Comparison of ENCODE assay signal across 23 cellular contexts in genomic region chr6:37765182-37765780, GRCh38. TPM values are rescaled to one million over a fixed set of nuclear protein-coding genes. Genes with fewer than 3 reads are reported as not detected.
DNase-seq lines count a peak whose midpoint lies in the region; ATAC-seq, FAIRE-seq and TF ChIP-seq lines count a peak whose summit lies in the region.
"Had no signal": no experiment of that assay in that cellular context is flagged by ENCODE, and none has a peak within 500 bp of the region (broad histone marks: within the 10 kb centered on the region; RNA-seq: fewer than 3 reads in every experiment).

No MANE protein-coding gene starts in this region.

- peaks cover 36% of the 10 kb centered on the region for H3K4me1 Mint-ChIP-seq in brain
- peaks cover 6% of the 10 kb centered on the region for H3K4me1 Mint-ChIP-seq in activated T-cell treated with anti-CD3 and anti-CD28 coated beads, Interleukin-2, amount 50 U/mL, for 72 hours (ENCODE audit: low read depth)

- intact Hi-C loops in HepG2 (cut with micrococcal nuclease; ENCODE audit: unreplicated experiment), result no loop called here
- intact Hi-C loops in stomach (cut with DNase I; ENCODE audit: low total_unique reads), result no loop called here
- intact Hi-C loops in left ventricle myocardium superior (cut with micrococcal nuclease), result no loop called here

- WGBS in HepG2 (ENCODE audit: low lambda C conversion rate), result 50% methylated on average over 7 of the region's 7 CpGs
- WGBS in stomach, 5 donors, result 48 to 70% (median 60%) methylated on average over 7 of the region's 7 CpGs

- H3K4me1 ChIP-seq in HepG2 (ENCODE audit: insufficient read depth, low read length) (peaks cover 27% of the 10 kb centered on the region), stomach (peaks cover 7 to 30% (median 12%) of the 10 kb centered on the region in 4 donors)
- H3K4me1 ChIP-seq: A549 had no signal

- peak overlapping the region in 1 of 5 experiments; percentile 37 for H3K4me3 Mint-ChIP-seq in brain
- H3K4me3 Mint-ChIP-seq in activated T-cell treated with anti-CD3 and anti-CD28 coated beads, Interleukin-2, amount 50 U/mL, for 72 hours, result no peak overlapping the region
- H3K4me3 Mint-ChIP-seq: CD4-positive, alpha-beta T cell had no signal

- no peaks in the 10 kb centered on the region for H3K36me3 Mint-ChIP-seq in brain
- no peaks in the 10 kb centered on the region for H3K36me3 Mint-ChIP-seq in activated T-cell treated with anti-CD3 and anti-CD28 coated beads, Interleukin-2, amount 50 U/mL, for 72 hours (ENCODE audit: insufficient read depth in 2 of 2)

- peaks cover 0 to 7% (median 0%) of the 10 kb centered on the region in 5 experiments for H3K9me3 Mint-ChIP-seq in brain
- no peaks in the 10 kb centered on the region for H3K9me3 Mint-ChIP-seq in activated T-cell treated with anti-CD3 and anti-CD28 coated beads, Interleukin-2, amount 50 U/mL, for 72 hours
- H3K9me3 Mint-ChIP-seq: CD4-positive, alpha-beta T cell had no signal

- TF ChIP-seq POLR2A in HepG2 (IDR thresholded peaks at IDR 0.05; ENCODE audit: insufficient read depth in 1 of 2, low read depth in 2 of 2, low read length in 2 of 2) (no peak), stomach (IDR thresholded peaks at IDR 0.05) (no peak)

- in situ Hi-C loops in HepG2 (cut with HindIII; ENCODE audit: extremely low pct_ligation_motif_present, low pct_unique_long_range_greater_than_20kb), result no loop called here

- no peak overlapping the region for H2AFZ ChIP-seq in HepG2 (ENCODE audit: low read length)
- H2AFZ ChIP-seq: PC-9 had no signal

- H3K9ac ChIP-seq in HepG2 (ENCODE audit: insufficient read depth, low read depth, low read length), result no peak overlapping the region
- H3K9ac ChIP-seq: BLaER1 treated with 17β-estradiol and CSF1 and Interleukin-3, amounts not matched to agents 10 nM and 100 nM; KMS-11 had no signal

- no peaks in the 10 kb centered on the region for H4K20me1 ChIP-seq in HepG2 (ENCODE audit: insufficient read depth, low read length)
- H4K20me1 ChIP-seq: BLaER1 treated with 17β-estradiol and CSF1 and Interleukin-3, amounts not matched to agents 10 nM and 100 nM had no signal

- no peak overlapping the region for H3K4me3 ChIP-seq in HepG2 (replicated peaks in 1 of 3; ENCODE audit: insufficient read depth in 1 of 3, low read depth in 2 of 3, low read length in 3 of 3)
- H3K4me3 ChIP-seq in stomach, result no peak overlapping the region
- H3K4me3 ChIP-seq: A549; BLaER1 treated with 17β-estradiol and CSF1 and Interleukin-3, amounts not matched to agents 10 nM and 100 nM; PC-9; SJCRH30 had no signal

- FAIRE-seq in HepG2 (lab: Jason Lieb, UNC), result no peak
- FAIRE-seq: A549, G401.6 had no signal

- BruUV-seq in HepG2 (replicated peaks; lab: Mats Ljungman, UMichigan), result no TSS peak

- TF ChIP-seq RAD21 in HepG2 (CRISPR knock-in tag; IDR thresholded peaks at IDR 0.05), result no peak

- DNase-seq in NCI-H82 treated with DMSO at 0.1 percent for 48 hours (lab: John Stamatoyannopoulos, UW; ENCODE audit: unreplicated experiment) (peak; percentile 74), HepG2 (ENCODE audit: low spot score) (no peak), stomach (peak; percentile 50), left ventricle myocardium superior (no peak)
- DNase-seq in activated T-cell treated with anti-CD3 and anti-CD28 coated beads, Interleukin-2, amount 50 U/mL, for 72 hours, result no peak
- DNase-seq: AML-193; CD4-positive, alpha-beta T cell; IMR-90; MM.1S; NCI-H1048; NCI-H1694 treated with DMSO at 0.1 percent for 48 hours; NCI-H524; NCI-H774; PC-9; T-helper 1 cell had no signal

- no peak for ATAC-seq in HepG2
- no peak for ATAC-seq in HG03175 (IDR thresholded peaks at IDR 0.05; ENCODE audit: unreplicated experiment)
- no peak for ATAC-seq in activated T-cell treated with anti-CD3 and anti-CD28 coated beads, Interleukin-2, amount 50 U/mL, for 72 hours (replicated peaks in 1 of 2)
- ATAC-seq in left ventricle myocardium superior, result no peak
- ATAC-seq: Right ventricle myocardium inferior had no signal

- no peak overlapping the region for H3K4me2 ChIP-seq in HepG2 (ENCODE audit: low read depth, low read length)
- H3K4me2 ChIP-seq: A549, KMS-11, PC-9 had no signal

- CTCF ChIA-PET in HepG2 (lab: Yijun Ruan, JAX; ENCODE audit: low intra/inter-chr PET ratio, low total read pairs), result no interaction called here

- no peaks in the 10 kb centered on the region for H3K9me3 ChIP-seq in HepG2 (ENCODE audit: low read length)
- H3K9me3 ChIP-seq in stomach, result no peaks in the 10 kb centered on the region
- H3K9me3 ChIP-seq: A549; BLaER1 treated with 17β-estradiol and CSF1 and Interleukin-3, amounts not matched to agents 10 nM and 100 nM; SJCRH30 had no signal

- H3K27me3 ChIP-seq in HepG2 (ENCODE audit: control insufficient read depth in 1 of 2, insufficient read depth in 2 of 2, low read length in 2 of 2), result no peaks in the 10 kb centered on the region
- H3K27me3 ChIP-seq in stomach, result peaks cover 0 to 12% (median 0%) of the 10 kb centered on the region in 3 donors
- H3K27me3 ChIP-seq: BLaER1 treated with 17β-estradiol and CSF1 and Interleukin-3, amounts not matched to agents 10 nM and 100 nM; SJCRH30 had no signal

- H3K27me3 Mint-ChIP-seq in brain, result peaks cover 3% of the 10 kb centered on the region
- H3K27me3 Mint-ChIP-seq in activated T-cell treated with anti-CD3 and anti-CD28 coated beads, Interleukin-2, amount 50 U/mL, for 72 hours (ENCODE audit: low read depth), result peaks cover 13% of the 10 kb centered on the region

- H3K27ac Mint-ChIP-seq in brain, result peak overlapping the region in 3 of 5 experiments; percentile 3 to 77 (median 38)
- no peak overlapping the region for H3K27ac Mint-ChIP-seq in activated T-cell treated with anti-CD3 and anti-CD28 coated beads, Interleukin-2, amount 50 U/mL, for 72 hours
- H3K27ac Mint-ChIP-seq: CD4-positive, alpha-beta T cell had no signal

- TF ChIP-seq EP300 in HepG2 (IDR thresholded peaks at IDR 0.05; ENCODE audit: low read depth in 2 of 2, low read length in 2 of 2), result no peak
- TF ChIP-seq EP300 in HepG2 (CRISPR knock-in tag; IDR thresholded peaks at IDR 0.05; ENCODE audit: borderline replicate concordance), result no peak
- TF ChIP-seq EP300 in stomach (IDR thresholded peaks at IDR 0.05), result no peak

- no peak overlapping the region for H3K27ac ChIP-seq in HepG2 (ENCODE audit: extremely low read length, insufficient read depth, low read length)
- H3K27ac ChIP-seq in stomach, result no peak overlapping the region
- H3K27ac ChIP-seq: A549; BLaER1 treated with 17β-estradiol and CSF1 and Interleukin-3, amounts not matched to agents 10 nM and 100 nM; KMS-11; PC-9; SJCRH30 had no signal

- TF ChIP-seq CTCF in brain (conservative IDR thresholded peaks at IDR 0.05) (no peak), HepG2 (CRISPR knock-in tag; IDR thresholded peaks at IDR 0.05) (no peak), stomach (IDR thresholded peaks at IDR 0.05) (no peak)

- POLR2A ChIA-PET in HepG2 (lab: Yijun Ruan, JAX), result no interaction called here

- H3K36me3 ChIP-seq in HepG2 (replicated peaks in 1 of 2; ENCODE audit: control insufficient read depth in 1 of 2, insufficient read depth in 2 of 2, low read length in 2 of 2), result no peaks in the 10 kb centered on the region
- H3K36me3 ChIP-seq in stomach, result no peaks in the 10 kb centered on the region
- H3K36me3 ChIP-seq: BLaER1 treated with 17β-estradiol and CSF1 and Interleukin-3, amounts not matched to agents 10 nM and 100 nM; SJCRH30 had no signal

- no peaks in the 10 kb centered on the region for H3K79me2 ChIP-seq in HepG2 (ENCODE audit: insufficient read depth, low read length)

TF ChIP-seq in HepG2, 621 proteins besides CTCF, POLR2A, EP300 and RAD21:
- TF ChIP-seq ZNF317 (CRISPR knock-in tag; IDR thresholded peaks at IDR 0.05) (no peak), MAF1 (CRISPR knock-in tag; IDR thresholded peaks at IDR 0.05; ENCODE audit: borderline replicate concordance) (no peak), MTF1 (CRISPR knock-in tag; IDR thresholded peaks at IDR 0.05) (no peak), GTF2F1 (IDR thresholded peaks at IDR 0.05; ENCODE audit: low read length) (no peak), ZNF333 (CRISPR knock-in tag; IDR thresholded peaks at IDR 0.05; ENCODE audit: borderline replicate concordance) (no peak), ZNF629 (CRISPR knock-in tag; conservative IDR thresholded peaks at IDR 0.05) (peak; percentile 89), ZMYM3 (CRISPR knock-in tag; IDR thresholded peaks at IDR 0.05) (peak; percentile 75; the same call in 1 of the 2 replicates), TCF12 (IDR thresholded peaks at IDR 0.05) (no peak), TCF12 (CRISPR knock-in tag; IDR thresholded peaks at IDR 0.05) (no peak), ONECUT2 (CRISPR knock-in tag; IDR thresholded peaks at IDR 0.05) (no peak)
TF ChIP-seq in HepG2: peak in this region for 2.

RNA-seq across cellular contexts. Expression of gene ZFAND3, which starts 54.2 kb away (rescaled TPM):
- 159 TPM for polyA plus RNA-seq in brain (ENCODE audit: insufficient read depth, low read depth, low replicate concordance)
- 16.4 and 18.9 TPM in 2 replicates for total RNA-seq in HepG2 (2016; rRNA removed; fragmentation: Illumina TruSeq; extraction: Trizol)
- 5.8 and 9.0 TPM in 2 replicates for total RNA-seq in HepG2 (2016; cell fraction: cytosol; rRNA removed; fragmentation: Illumina TruSeq; extraction: Trizol; ENCODE audit: low read depth)
- 14.6 and 17.0 TPM in 2 replicates for total RNA-seq in HepG2 (2016; cell fraction: insoluble cytoplasmic fraction; rRNA removed; fragmentation: Illumina TruSeq; extraction: Trizol)
- 18.4 and 18.8 TPM in 2 replicates for total RNA-seq in HepG2 (2016; cell fraction: membrane; rRNA removed; fragmentation: Illumina TruSeq; extraction: Trizol)
- 15.4 and 17.1 TPM in 2 replicates for total RNA-seq in HepG2 (2016; cell fraction: nucleus; rRNA removed; fragmentation: Illumina TruSeq; extraction: Trizol)
- 17.1 and 18.6 TPM in 2 replicates for polyA plus RNA-seq in HepG2 (2011; rRNA removed)
- polyA plus RNA-seq in HepG2 (2011; cell fraction: cytosol; rRNA removed), result 16.2 and 21.9 TPM in 2 replicates
- 10.7 and 11.5 TPM in 2 replicates for polyA plus RNA-seq in HepG2 (2011; cell fraction: nucleus; rRNA removed)
- 101 and 105 TPM in 2 replicates for polyA plus RNA-seq in HepG2 (2012)
- 25.4 and 26.8 TPM in 2 replicates for polyA plus RNA-seq in HepG2 (2016; cell fraction: cytosol; fragmentation: Illumina TruSeq; extraction: Trizol; ENCODE audit: low read depth)
- polyA plus RNA-seq in HepG2 (2016; cell fraction: insoluble cytoplasmic fraction; fragmentation: Illumina TruSeq; extraction: Trizol; ENCODE audit: low read depth), result 56.7 and 68.8 TPM in 2 replicates
- polyA plus RNA-seq in HepG2 (2016; cell fraction: membrane; fragmentation: Illumina TruSeq; extraction: Trizol; ENCODE audit: low read depth), result 36.3 and 43.5 TPM in 2 replicates
- polyA plus RNA-seq in HepG2 (2016; cell fraction: nucleus; fragmentation: Illumina TruSeq; extraction: Trizol; ENCODE audit: insufficient read depth, low read depth), result 49.1 and 59.9 TPM in 2 replicates
- polyA minus RNA-seq in HepG2 (2011; rRNA and poly(A)+ RNA removed; ENCODE audit: low replicate concordance), result 8.2 and 21.8 TPM in 2 replicates
- 18.6 and 29.8 TPM in 2 replicates for polyA minus RNA-seq in HepG2 (2011; cell fraction: cytosol; rRNA and poly(A)+ RNA removed)
- 20.0 and 35.3 TPM in 2 replicates for polyA minus RNA-seq in HepG2 (2011; cell fraction: nucleus; rRNA and poly(A)+ RNA removed)
- total RNA-seq in stomach, result 100 to 1,000 TPM in 1 of 5 donors, 10 to 100 TPM in 4; 35.1 to 164 (median 42.3) TPM
- 10 to 100 TPM; 19.8 to 38.5 (median 32.9) TPM for polyA plus RNA-seq in stomach
- 100 to 1,000 TPM in 1 of 2 donors, 10 to 100 TPM in 1; 93.9 to 114 TPM for total RNA-seq in activated T-cell treated with anti-CD3 and anti-CD28 coated beads, Interleukin-2, amount 50 U/mL, for 72 hours
- 83.5 TPM for total RNA-seq in left ventricle myocardium superior

Comparison
In these comparisons a context has a peak if more than half of its experiments do, and no peak if none do; other contexts are left out.
1. DNase-seq: peak in NCI-H82 treated with DMSO at 0.1 percent for 48 hours (single experiment) and stomach (single experiment); none in HepG2 (single experiment), activated T-cell treated with anti-CD3 and anti-CD28 coated beads, Interleukin-2, amount 50 U/mL, for 72 hours (0 of 2) and left ventricle myocardium superior (single experiment).